8 cellular contexts compared by ENCODE assay signal in genomic region chr12:15688202-15688736, GRCh38.
A peak's percentile ranks its signal among the peaks of the same experiment; 100 is the strongest.
DNase-seq lines count a peak whose midpoint lies in the region; ATAC-seq and TF ChIP-seq lines count a peak whose summit lies in the region.

No MANE protein-coding gene starts in this region.

- H3K36me3 Mint-ChIP-seq in Caco-2 (ENCODE audit: insufficient read depth, unreplicated experiment) = no peaks in the 10 kb centered on the region
- H3K36me3 Mint-ChIP-seq in naive thymus-derived CD4-positive, alpha-beta T cell = no peaks in the 10 kb centered on the region
- H3K36me3 Mint-ChIP-seq in activated CD4-positive, alpha-beta memory T cell treated with anti-CD3 and anti-CD28 coated beads, Interleukin-2, amount 10 ng/mL, durations not matched to agents 7 days and 5 days (ENCODE audit: low read depth) = no peaks in the 10 kb centered on the region

- H3F3A ChIP-seq in Loucy (ENCODE audit: low read depth) (no peaks in the 10 kb centered on the region), GM23248 (ENCODE audit: insufficient read depth) (peaks cover 36% of the 10 kb centered on the region)

- peak overlapping the region; percentile 22 for H2AFZ ChIP-seq in Loucy (ENCODE audit: low read length)
- no peak overlapping the region for H2AFZ ChIP-seq in GM23248

- POLR2A ChIA-PET in Caco-2 (lab: Charles Lee) = no interaction called here
- POLR2A ChIA-PET in naive thymus-derived CD4-positive, alpha-beta T cell (lab: Charles Lee) = no interaction called here
- POLR2A ChIA-PET in activated CD4-positive, alpha-beta memory T cell treated with anti-CD3 and anti-CD28 coated beads, Interleukin-2, amount 10 ng/mL, durations not matched to agents 7 days and 5 days (lab: Charles Lee) = no interaction called here

- no peak overlapping the region for H3K27ac ChIP-seq in naive thymus-derived CD4-positive, alpha-beta T cell (ENCODE audit: low read depth, low read length)
- H3K27ac ChIP-seq in GM23248 = no peak overlapping the region
- no peak overlapping the region for H3K27ac ChIP-seq in WERI-Rb-1

- H3K9me2 ChIP-seq in Loucy (replicated peaks; ENCODE audit: low read depth, low read length) (no peaks in the 10 kb centered on the region), GM23248 (ENCODE audit: insufficient read depth) (no peaks in the 10 kb centered on the region)

- H3K27ac Mint-ChIP-seq in Caco-2 (ENCODE audit: unreplicated experiment) = no peak overlapping the region
- no peak overlapping the region for H3K27ac Mint-ChIP-seq in naive thymus-derived CD4-positive, alpha-beta T cell
- H3K27ac Mint-ChIP-seq in activated CD4-positive, alpha-beta memory T cell treated with anti-CD3 and anti-CD28 coated beads, Interleukin-2, amount 10 ng/mL, durations not matched to agents 7 days and 5 days = no peak overlapping the region

- H3K36me3 ChIP-seq in Caco-2 (ENCODE audit: control insufficient read depth, insufficient read depth, low read length) (no peaks in the 10 kb centered on the region), Loucy (ENCODE audit: insufficient read depth, low read length) (no peaks in the 10 kb centered on the region), GM23248 (ENCODE audit: low read depth) (no peaks in the 10 kb centered on the region), WERI-Rb-1 (no peaks in the 10 kb centered on the region)
- H3K36me3 ChIP-seq in naive thymus-derived CD4-positive, alpha-beta T cell (ENCODE audit: control insufficient read depth in 2 of 3, insufficient read depth in 3 of 3, low read length in 3 of 3) = no peaks in the 10 kb centered on the region

- in situ Hi-C loops in GM23248 (cut with MboI) = no loop called here

- H3K27me3 Mint-ChIP-seq in Caco-2 (ENCODE audit: insufficient read depth, unreplicated experiment) = no peaks in the 10 kb centered on the region
- peaks cover 3 to 35% (median 14%) of the 10 kb centered on the region in 5 donors for H3K27me3 Mint-ChIP-seq in naive thymus-derived CD4-positive, alpha-beta T cell
- H3K27me3 Mint-ChIP-seq in activated CD4-positive, alpha-beta memory T cell treated with anti-CD3 and anti-CD28 coated beads, Interleukin-2, amount 10 ng/mL, durations not matched to agents 7 days and 5 days = peaks cover 9% of the 10 kb centered on the region

- H3K4me1 ChIP-seq in Caco-2 (peaks cover 23% of the 10 kb centered on the region), Loucy (ENCODE audit: insufficient read depth, low read length, poor library complexity, severe bottlenecking) (no peaks in the 10 kb centered on the region), GM23248 (ENCODE audit: insufficient read depth) (peaks cover 64% of the 10 kb centered on the region)
- H3K4me1 ChIP-seq in naive thymus-derived CD4-positive, alpha-beta T cell (ENCODE audit: control insufficient read depth in 2 of 2, insufficient read depth in 2 of 2, low read length in 2 of 2) = no peaks in the 10 kb centered on the region

- no TSS peak for BruUV-seq in Caco-2 (replicated peaks; lab: Mats Ljungman, UMichigan)

- CTCF ChIA-PET in Caco-2 (lab: Charles Lee) = no interaction called here
- CTCF ChIA-PET in naive thymus-derived CD4-positive, alpha-beta T cell (lab: Charles Lee) = no interaction called here
- CTCF ChIA-PET in activated CD4-positive, alpha-beta memory T cell treated with anti-CD3 and anti-CD28 coated beads, Interleukin-2, amount 10 ng/mL, durations not matched to agents 7 days and 5 days (lab: Charles Lee) = no interaction called here

- H3K79me2 ChIP-seq in Loucy (ENCODE audit: insufficient read depth, low read length) (no peaks in the 10 kb centered on the region), GM23248 (ENCODE audit: insufficient read depth) (peaks cover 100% of the 10 kb centered on the region)

- peak overlapping the region; percentile 8 for H3K4me3 ChIP-seq in Caco-2 (ENCODE audit: low read depth, low read length)
- H3K4me3 ChIP-seq in Loucy (ENCODE audit: low read length, poor library complexity, severe bottlenecking) = no peak overlapping the region
- peak overlapping the region; percentile 25 for H3K4me3 ChIP-seq in choroid plexus epithelial cell (ENCODE audit: low read depth, low read length)
- no peak overlapping the region for H3K4me3 ChIP-seq in naive thymus-derived CD4-positive, alpha-beta T cell (ENCODE audit: low read length)
- no peak overlapping the region for H3K4me3 ChIP-seq in GM23248
- no peak overlapping the region for H3K4me3 ChIP-seq in WERI-Rb-1 (ENCODE audit: low read depth, low read length)

- H3K9me3 Mint-ChIP-seq in Caco-2 (ENCODE audit: unreplicated experiment) = no peaks in the 10 kb centered on the region
- no peaks in the 10 kb centered on the region for H3K9me3 Mint-ChIP-seq in naive thymus-derived CD4-positive, alpha-beta T cell
- H3K9me3 Mint-ChIP-seq in activated CD4-positive, alpha-beta memory T cell treated with anti-CD3 and anti-CD28 coated beads, Interleukin-2, amount 10 ng/mL, durations not matched to agents 7 days and 5 days = no peaks in the 10 kb centered on the region

- peaks cover 15% of the 10 kb centered on the region for H3K4me1 Mint-ChIP-seq in Caco-2 (ENCODE audit: low read depth, unreplicated experiment)
- H3K4me1 Mint-ChIP-seq in naive thymus-derived CD4-positive, alpha-beta T cell = peaks cover 0 to 3% (median 0%) of the 10 kb centered on the region in 7 donors
- H3K4me1 Mint-ChIP-seq in activated CD4-positive, alpha-beta memory T cell treated with anti-CD3 and anti-CD28 coated beads, Interleukin-2, amount 10 ng/mL, durations not matched to agents 7 days and 5 days = peaks cover 10% of the 10 kb centered on the region

- H4K20me1 ChIP-seq in Loucy (ENCODE audit: insufficient read depth, low read length, poor library complexity, severe bottlenecking) (no peaks in the 10 kb centered on the region), GM23248 (ENCODE audit: insufficient read depth) (no peaks in the 10 kb centered on the region)

- peak overlapping the region; percentile 23 for H3K4me3 Mint-ChIP-seq in Caco-2 (ENCODE audit: unreplicated experiment)
- no peak overlapping the region for H3K4me3 Mint-ChIP-seq in naive thymus-derived CD4-positive, alpha-beta T cell
- H3K4me3 Mint-ChIP-seq in activated CD4-positive, alpha-beta memory T cell treated with anti-CD3 and anti-CD28 coated beads, Interleukin-2, amount 10 ng/mL, durations not matched to agents 7 days and 5 days = no peak overlapping the region

- ATAC-seq in naive thymus-derived CD4-positive, alpha-beta T cell = peak; percentile 75
- ATAC-seq in GM21737 (IDR thresholded peaks at IDR 0.05; ENCODE audit: unreplicated experiment) = no peak

- peak; percentile 50 to 51 for DNase-seq in Caco-2
- peak; percentile 87 for DNase-seq in choroid plexus epithelial cell (ENCODE audit: low read depth)
- DNase-seq in naive thymus-derived CD4-positive, alpha-beta T cell = no peak
- DNase-seq in GM23248 = no peak
- no peak for DNase-seq in WERI-Rb-1
- no peak for DNase-seq in activated CD4-positive, alpha-beta memory T cell treated with anti-CD3 and anti-CD28 coated beads, Interleukin-2, amount 10 ng/mL, durations not matched to agents 7 days and 5 days

- intact Hi-C loops in Caco-2 (cut with micrococcal nuclease; ENCODE audit: unreplicated experiment) = loop anchor here (10.0 kb wide), 1 partner anchor 93 kb away; no protein-coding TSS in a partner anchor
- intact Hi-C loops in naive thymus-derived CD4-positive, alpha-beta T cell (cut with micrococcal nuclease) = no loop called here

- TF ChIP-seq CTCF in Caco-2 (IDR thresholded peaks at IDR 0.05; ENCODE audit: insufficient read depth in 1 of 2, low read depth in 1 of 2, low read length in 1 of 2, severe bottlenecking in 1 of 2, unreplicated experiment in 1 of 2) = no peak
- TF ChIP-seq CTCF in Loucy (conservative IDR thresholded peaks at IDR 0.05; ENCODE audit: low read length) = no peak
- TF ChIP-seq CTCF in choroid plexus epithelial cell (conservative IDR thresholded peaks at IDR 0.05; ENCODE audit: low read depth, low read length) = no peak
- no peak for TF ChIP-seq CTCF in WERI-Rb-1 (IDR thresholded peaks at IDR 0.05; ENCODE audit: low read depth, low read length)

- H3K9ac ChIP-seq in Loucy (ENCODE audit: low read depth, low read length, poor library complexity, severe bottlenecking) (no peak overlapping the region), GM23248 (no peak overlapping the region)

- no peak overlapping the region for H3K4me2 ChIP-seq in Loucy (ENCODE audit: low read depth, low read length, poor library complexity, severe bottlenecking)
- no peak overlapping the region for H3K4me2 ChIP-seq in GM23248 (ENCODE audit: unreplicated experiment)

- H3K27me3 ChIP-seq in Caco-2 (replicated peaks; ENCODE audit: control insufficient read depth, insufficient read depth, low read length) (no peaks in the 10 kb centered on the region), Loucy (ENCODE audit: insufficient read depth, low read length, poor library complexity, severe bottlenecking) (no peaks in the 10 kb centered on the region), GM23248 (replicated peaks; ENCODE audit: insufficient read depth) (no peaks in the 10 kb centered on the region), WERI-Rb-1 (ENCODE audit: insufficient read depth, low read depth, severe bottlenecking) (no peaks in the 10 kb centered on the region)
- no peaks in the 10 kb centered on the region for H3K27me3 ChIP-seq in naive thymus-derived CD4-positive, alpha-beta T cell (ENCODE audit: control insufficient read depth in 2 of 2, insufficient read depth in 2 of 2, low read length in 2 of 2)

- no peaks in the 10 kb centered on the region for H3K9me3 ChIP-seq in Caco-2
- no peaks in the 10 kb centered on the region for H3K9me3 ChIP-seq in Loucy (ENCODE audit: insufficient read depth, low read depth, low read length)
- no peaks in the 10 kb centered on the region for H3K9me3 ChIP-seq in naive thymus-derived CD4-positive, alpha-beta T cell (ENCODE audit: control insufficient read depth in 2 of 3, low read length in 3 of 3)
- no peaks in the 10 kb centered on the region for H3K9me3 ChIP-seq in GM23248 (ENCODE audit: low read depth)
- H3K9me3 ChIP-seq in WERI-Rb-1 (ENCODE audit: severe bottlenecking) = no peaks in the 10 kb centered on the region

- 96 to 99% methylated on average over 7 to 8 of the region's 8 CpGs for WGBS in GM23248 (ENCODE audit: low coverage in 1 of 2, low lambda C conversion rate in 2 of 2, missing lambda C conversion rate in 2 of 2), 2 experiments

Comparison
In these comparisons a context has a peak if more than half of its experiments do, and no peak if none do; other contexts are left out.
1. DNase-seq: peak in Caco-2 (2 of 2) and choroid plexus epithelial cell (single experiment); none in naive thymus-derived CD4-positive, alpha-beta T cell (0 of 9), GM23248 (single experiment), WERI-Rb-1 (single experiment) and activated CD4-positive, alpha-beta memory T cell treated with anti-CD3 and anti-CD28 coated beads, Interleukin-2, amount 10 ng/mL, durations not matched to agents 7 days and 5 days (single experiment).
2. H3K4me3 ChIP-seq: peak in Caco-2 (single experiment) and choroid plexus epithelial cell (single experiment); none in Loucy (single experiment), naive thymus-derived CD4-positive, alpha-beta T cell (single experiment), GM23248 (single experiment) and WERI-Rb-1 (single experiment).